In the genomic region with DNA sequence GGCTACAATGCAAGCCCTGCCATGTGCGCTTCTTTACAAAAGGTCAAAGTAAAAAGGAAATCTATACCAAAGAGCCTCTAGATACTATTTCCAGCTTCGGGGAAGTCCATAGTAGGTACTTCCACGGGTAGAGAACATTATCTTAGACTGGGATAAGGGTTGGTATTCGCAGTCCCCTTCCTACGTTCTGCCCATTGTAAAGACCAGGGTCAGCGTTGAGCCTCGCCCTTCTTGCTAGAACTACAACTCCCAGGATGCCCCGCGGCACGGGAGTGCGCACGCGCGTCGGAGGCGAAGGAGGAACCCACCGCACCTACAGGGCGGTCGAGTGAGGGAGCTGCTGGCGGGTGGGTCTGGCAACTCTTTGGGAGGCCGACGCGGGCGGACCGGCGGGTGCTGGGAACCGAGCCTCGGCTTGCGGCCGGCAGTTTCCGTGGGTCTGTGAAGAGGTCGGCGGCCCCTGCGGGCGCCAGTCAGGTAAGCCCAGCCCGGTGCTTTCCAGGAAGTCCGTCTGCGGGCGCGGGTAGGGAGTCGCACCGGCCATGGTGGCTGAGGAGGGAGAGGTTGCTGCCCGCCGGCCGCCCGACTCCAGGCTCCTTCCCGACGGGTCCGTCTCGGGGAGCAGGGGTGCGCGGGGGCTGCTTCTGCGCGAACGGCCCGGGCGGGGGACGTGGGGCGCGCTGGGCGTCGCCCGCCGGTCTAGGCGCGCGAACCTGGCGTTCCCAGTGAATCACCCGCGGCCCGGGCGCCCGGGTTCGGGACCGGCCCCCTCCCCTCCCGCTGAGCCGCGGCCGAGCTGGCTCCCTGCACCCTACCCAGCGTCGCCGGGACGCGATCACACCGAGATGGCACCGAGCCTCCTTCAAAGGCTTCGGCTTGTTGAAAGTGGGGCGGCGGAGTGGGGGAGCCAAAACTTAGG, we compare ENCODE assay signal across 8 cellular contexts. TPM values are rescaled to one million over a fixed set of nuclear protein-coding genes. Genes with fewer than 3 reads are reported as not detected.
DNase-seq lines count a peak whose midpoint lies in the region; ATAC-seq and TF ChIP-seq lines count a peak whose summit lies in the region.

Gene TMOD3 (plus strand): TSS at position 294 of the 919 bp plus-strand sequence. CDS start 33,232 bp downstream, outside the sequence.

- DNase-seq in D341Med (ENCODE audit: low spot score) (peak; percentile 99), OCI-M1 (lab: John Stamatoyannopoulos, UW) (peak; percentile 94), epithelial cell of proximal tubule (ENCODE audit: low read depth) (no peak), mucosa of gallbladder (ENCODE audit: low spot score) (peak; percentile 93)
- peak; percentile 93 for DNase-seq in activated T-cell treated with anti-CD3 and anti-CD28 coated beads, Interleukin-2, amount 50 U/mL, for 1 hour
- DNase-seq in stimulated activated CD8-positive, alpha-beta memory T cell treated with anti-CD3 and anti-CD28 coated beads, Interleukin-4, amount 100 ng/mL, for 24 hours (ENCODE audit: low read depth) = peak; percentile 86

- H3K9ac ChIP-seq in HUES48 (ENCODE audit: low read depth, low read length) = peak within 1 kb of the TSS; percentile 75; the same call in 1 of the 2 replicates

- H3K27me3 ChIP-seq in HUES48 (ENCODE audit: control insufficient read depth, insufficient read depth, low read length) = no peaks in the 10 kb centered on the region

- ATAC-seq in GM21423 (IDR thresholded peaks at IDR 0.05; ENCODE audit: unreplicated experiment) = peak; percentile 85

- TF ChIP-seq CTCF in epithelial cell of proximal tubule (conservative IDR thresholded peaks at IDR 0.05; ENCODE audit: low read depth, low read length) = no peak

- no peaks in the 10 kb centered on the region for H3K36me3 ChIP-seq in HUES48 (ENCODE audit: control insufficient read depth, insufficient read depth, low read length)

- H3K4me1 ChIP-seq in HUES48 (ENCODE audit: control insufficient read depth, insufficient read depth, low read length) = peaks cover 8% of the 10 kb centered on the region

- peak within 1 kb of the TSS; percentile 88 for H3K4me3 ChIP-seq in HUES48 (ENCODE audit: low read depth, low read length)
- H3K4me3 ChIP-seq in epithelial cell of proximal tubule (ENCODE audit: low read depth, low read length) = peak within 1 kb of the TSS; percentile 97

- peak within 1 kb of the TSS; percentile 90 for H3K27ac ChIP-seq in HUES48 (ENCODE audit: low read depth, low read length)

- H3K9me3 ChIP-seq in HUES48 (ENCODE audit: control insufficient read depth, insufficient read depth, low read length) = no peaks in the 10 kb centered on the region

RNA-seq across cellular contexts. Expression of gene TMOD3, which starts in this region (rescaled TPM):
- total RNA-seq in epithelial cell of proximal tubule (36.0 and 42.2 TPM in 2 replicates), mucosa of gallbladder (37.4 TPM)
